ENCODE assay signal across 27 cellular contexts in the genomic region with DNA sequence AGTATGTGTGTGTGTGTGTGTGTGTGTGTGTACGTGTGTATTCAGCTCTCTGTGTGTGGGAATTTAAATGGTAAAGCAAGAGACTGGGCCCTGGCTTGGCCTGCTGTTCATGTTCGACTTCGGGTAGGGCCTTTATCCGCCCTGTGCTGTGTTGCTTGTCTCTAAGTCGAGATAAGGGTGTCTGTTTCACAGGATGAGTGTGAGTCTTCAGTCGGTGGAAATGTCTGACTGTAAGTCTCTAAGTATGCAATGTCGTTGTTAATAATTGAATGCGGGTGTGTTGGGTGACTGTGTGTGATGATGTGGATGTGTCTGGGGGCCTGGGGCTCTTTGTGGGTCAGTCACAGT. TPM values are rescaled to one million over a fixed set of nuclear protein-coding genes. Genes with fewer than 3 reads are reported as not detected.
DNase-seq lines count a peak whose midpoint lies in the region; ATAC-seq, FAIRE-seq and TF ChIP-seq lines count a peak whose summit lies in the region.
"Had no signal": no experiment of that assay in that cellular context is flagged by ENCODE, and none has a peak within 500 bp of the region (broad histone marks: within the 10 kb centered on the region; RNA-seq: fewer than 3 reads in every experiment).

No MANE protein-coding gene starts in this region.

- no peak overlapping the region for H3K27ac ChIP-seq in HUES6 (ENCODE audit: low read depth, low read length)
- no peak overlapping the region for H3K27ac ChIP-seq in GM12878 (ENCODE audit: control insufficient read depth, insufficient read depth)
- no peak overlapping the region for H3K27ac ChIP-seq in iPS-20b (ENCODE audit: low read length)
- H3K27ac ChIP-seq in smooth muscle cell (ENCODE audit: low read depth), result no peak overlapping the region
- H3K27ac ChIP-seq: C4-2B, coronary artery, esophagus muscularis mucosa, foreskin keratinocyte, heart left ventricle, HL-60, left ventricle myocardium inferior, Peyer's patch, transverse colon had no signal

- H3K4me2 ChIP-seq in GM12878 (ENCODE audit: control insufficient read depth, insufficient read depth), result no peak overlapping the region
- H3K4me2 ChIP-seq in smooth muscle cell, result no peak overlapping the region

- intact Hi-C loops in GM12878 (cut with micrococcal nuclease; ENCODE audit: unreplicated experiment) (no loop called here), sciatic nerve (cut with DNase I) (no loop called here)

- in situ Hi-C loops in GM12878 (cut with MboI), result no loop called here

- TF ChIP-seq POLR2A in GM12878 (IDR thresholded peaks at IDR 0.05; ENCODE audit: low read depth, low read length), result no peak

- no peak for DNase-seq in GM12878 (ENCODE audit: low read depth, low spot score)
- peak; percentile 6 for DNase-seq in sciatic nerve (ENCODE audit: low spot score)
- DNase-seq in GM19239 (ENCODE audit: insufficient read length, low spot score), result no peak
- DNase-seq in smooth muscle cell (lab: John Stamatoyannopoulos, UW; ENCODE audit: unreplicated experiment), result no peak
- DNase-seq: activated CD4-positive, alpha-beta memory T cell treated with anti-CD3 and anti-CD28 coated beads, Interleukin-2, amount 10 ng/mL, durations not matched to agents 7 days and 5 days; activated CD4-positive, alpha-beta T cell treated with anti-CD3 and anti-CD28 coated beads for 1 hour; anterior cingulate cortex; DND-41; effector memory CD8-positive, alpha-beta T cell; foreskin keratinocyte; heart left ventricle; left ventricle myocardium inferior; midbrain; NCI-H1092; NCI-H1694 treated with DMSO at 0.1 percent for 48 hours; NCI-H524 treated with DMSO at 0.1 percent for 48 hours; SIG-M5; transverse colon had no signal

- no peaks in the 10 kb centered on the region for H3K79me2 ChIP-seq in GM12878 (ENCODE audit: control insufficient read depth, insufficient read depth, low read length)
- H3K79me2 ChIP-seq in smooth muscle cell (ENCODE audit: low read depth), result no peaks in the 10 kb centered on the region

- CTCF ChIA-PET in GM12878 (lab: Yijun Ruan, JAX), result interaction anchor here (1.1 to 2.9 kb wide), 7 partner anchors 9 to 88 kb away, joined by 3 to 15 read pairs (median 4); partner anchors contain the start of gene HIF1AN

- TF ChIP-seq RAD21 in GM12878 (IDR thresholded peaks at IDR 0.05; ENCODE audit: insufficient read depth, low read depth, low read length), result no peak

- POLR2A ChIA-PET in GM12878 (lab: Charles Lee), result no interaction called here

- ATAC-seq in GM12878 (no peak), sciatic nerve (no peak), esophagus mucosa (no peak)
- ATAC-seq: effector memory CD8-positive, alpha-beta T cell; foreskin keratinocyte; heart left ventricle; naive thymus-derived CD8-positive, alpha-beta T cell had no signal

- H3K4me3 ChIP-seq in HUES6 (ENCODE audit: low read depth, low read length), result peak overlapping the region; percentile 76
- H3K4me3 ChIP-seq in GM12878, result no peak overlapping the region
- H3K4me3 ChIP-seq in iPS-20b (ENCODE audit: low read length), result peak overlapping the region; percentile 68
- H3K4me3 ChIP-seq in smooth muscle cell, result no peak overlapping the region
- H3K4me3 ChIP-seq: coronary artery, esophagus muscularis mucosa, heart left ventricle, left ventricle myocardium inferior, Peyer's patch had no signal

- TF ChIP-seq EP300 in GM12878 (IDR thresholded peaks at IDR 0.05; ENCODE audit: borderline replicate concordance in 1 of 2, control insufficient read depth in 1 of 2, low read depth in 2 of 2, low read length in 2 of 2), result no peak

- H2AFZ ChIP-seq in GM12878 (ENCODE audit: control insufficient read depth, low read depth, low read length), result no peak overlapping the region
- no peak overlapping the region for H2AFZ ChIP-seq in smooth muscle cell (ENCODE audit: low read depth)

- H4K20me1 ChIP-seq in GM12878 (ENCODE audit: control insufficient read depth, insufficient read depth) (no peaks in the 10 kb centered on the region), smooth muscle cell (ENCODE audit: low read depth) (no peaks in the 10 kb centered on the region)

- H3K9me3 ChIP-seq in HUES6 (ENCODE audit: control insufficient read depth, insufficient read depth, low read depth, low read length), result no peaks in the 10 kb centered on the region
- no peaks in the 10 kb centered on the region for H3K9me3 ChIP-seq in GM12878 (replicated peaks; ENCODE audit: control insufficient read depth, insufficient read depth, low read length)
- H3K9me3 ChIP-seq in iPS-20b (ENCODE audit: insufficient read depth, low read depth, low read length), result no peaks in the 10 kb centered on the region
- H3K9me3 ChIP-seq in smooth muscle cell (replicated peaks; ENCODE audit: low read depth), result no peaks in the 10 kb centered on the region
- H3K9me3 ChIP-seq: esophagus muscularis mucosa, heart left ventricle, left ventricle myocardium inferior, Peyer's patch, transverse colon had no signal

- BruUV-seq in GM12878 (replicated peaks; lab: Mats Ljungman, UMichigan), result no TSS peak

- SMC1A ChIA-PET in GM12878 (lab: Charles Lee; ENCODE audit: uncharacterized antibody, unreplicated experiment), result interaction anchor here (1.0 kb wide), 1 partner anchor 308 kb away, joined by 3 read pairs; no protein-coding TSS in a partner anchor

- H3K4me1 ChIP-seq in HUES6 (ENCODE audit: control insufficient read depth, insufficient read depth, low read length) (peaks cover 8% of the 10 kb centered on the region; the same call in 1 of the 2 replicates), GM12878 (ENCODE audit: control insufficient read depth, insufficient read depth, low read length) (no peaks in the 10 kb centered on the region), iPS-20b (ENCODE audit: insufficient read depth, low read length) (no peaks in the 10 kb centered on the region), smooth muscle cell (ENCODE audit: low read depth) (no peaks in the 10 kb centered on the region)
- H3K4me1 ChIP-seq: esophagus muscularis mucosa, foreskin keratinocyte, heart left ventricle, left ventricle myocardium inferior, Peyer's patch, transverse colon had no signal

- H3K36me3 ChIP-seq in HUES6 (ENCODE audit: control insufficient read depth, insufficient read depth, low read length) (no peaks in the 10 kb centered on the region), GM12878 (ENCODE audit: control insufficient read depth in 2 of 2, insufficient read depth in 2 of 2, low read length in 1 of 2) (no peaks in the 10 kb centered on the region), iPS-20b (ENCODE audit: insufficient read depth, low read depth, low read length) (no peaks in the 10 kb centered on the region), smooth muscle cell (ENCODE audit: low read depth) (no peaks in the 10 kb centered on the region)
- H3K36me3 ChIP-seq: esophagus muscularis mucosa, heart left ventricle, left ventricle myocardium inferior, Peyer's patch, transverse colon had no signal

- no peak for TF ChIP-seq CTCF in GM12878 (IDR thresholded peaks at IDR 0.05 in 2 of 3, conservative IDR thresholded peaks at IDR 0.05 in 1 of 3; ENCODE audit: control insufficient read depth in 2 of 3, extremely low read depth in 1 of 3, insufficient read depth in 1 of 3, low read depth in 3 of 3, low read length in 3 of 3)
- TF ChIP-seq CTCF in smooth muscle cell (IDR thresholded peaks at IDR 0.05; ENCODE audit: borderline replicate concordance, insufficient read depth, poor library complexity, severe bottlenecking), result no peak

- RAD21 ChIA-PET in GM12878 (lab: Charles Lee; ENCODE audit: unreplicated experiment), result interaction anchor here (1.3 kb wide), 1 partner anchor 173 kb away, joined by 4 read pairs; no protein-coding TSS in a partner anchor

- FAIRE-seq in GM12878 (lab: Jason Lieb, UNC), result no peak
- no peak for FAIRE-seq in GM19239 (lab: Jason Lieb, UNC)

- H3K27me3 ChIP-seq in HUES6 (ENCODE audit: control insufficient read depth, insufficient read depth, low read length), result peaks cover 62% of the 10 kb centered on the region
- H3K27me3 ChIP-seq in GM12878 (replicated peaks in 1 of 2; ENCODE audit: control insufficient read depth in 2 of 2, insufficient read depth in 2 of 2, low read length in 1 of 2), result peaks cover 7% of the 10 kb centered on the region in 2 experiments; a peak in 2 of 4 replicates
- H3K27me3 ChIP-seq in iPS-20b (ENCODE audit: insufficient read depth, low read length), result peaks cover 50% of the 10 kb centered on the region
- peaks cover 70% of the 10 kb centered on the region for H3K27me3 ChIP-seq in smooth muscle cell (ENCODE audit: low read depth)
- H3K27me3 ChIP-seq: Peyer's patch had no signal

- H3K9ac ChIP-seq in HUES6 (ENCODE audit: low read length), result peak overlapping the region; percentile 66
- H3K9ac ChIP-seq in GM12878 (ENCODE audit: control insufficient read depth, insufficient read depth, low read length), result no peak overlapping the region
- H3K9ac ChIP-seq in iPS-20b (ENCODE audit: low read depth, low read length), result peak overlapping the region; percentile 47; the same call in 1 of the 2 replicates
- no peak overlapping the region for H3K9ac ChIP-seq in smooth muscle cell (ENCODE audit: low read depth)

- no peaks in the 10 kb centered on the region for H3F3A ChIP-seq in smooth muscle cell (ENCODE audit: low read depth)

- WGBS in GM12878 (ENCODE audit: insufficient coverage, insufficient replicate concordance, low lambda C conversion rate, missing lambda C conversion rate), result 32% methylated on average over 8 of the region's 8 CpGs
- 34% methylated on average over 8 of the region's 8 CpGs for WGBS in smooth muscle cell (ENCODE audit: low lambda C conversion rate)

RNA-seq across cellular contexts. Expression of gene HIF1AN, which starts 34.7 kb away (rescaled TPM):
- 50.6 and 53.4 TPM in 2 replicates for total RNA-seq in GM12878 (2013; cell fraction: nucleolus; rRNA removed)
- total RNA-seq in GM12878 (2014; rRNA removed) (5.5 and 6.2 TPM in 2 replicates), GM12878 (2014; rRNA removed; fragmentation: Illumina TruSeq; extraction: Trizol) (14.1 and 14.8 TPM in 2 replicates), GM12878 (2021) (32.2 TPM in 2 replicates), sciatic nerve (34.2 TPM), esophagus mucosa (24.5 TPM), smooth muscle cell (12.4 and 22.7 TPM in 2 replicates)
- polyA plus RNA-seq in GM12878 (2011; ENCODE audit: low read depth), result 17.2 TPM
- polyA plus RNA-seq in GM12878 (2011; rRNA removed) (15.5 and 22.4 TPM in 2 replicates), GM12878 (2014; fragmentation: Illumina TruSeq; extraction: Trizol) (15.9 and 19.7 TPM in 2 replicates), GM12878 (2014; fragmentation: Nextera tagmentation; extraction: Ambion mirVana) (1 to 10 TPM; 1.9 to 2.2 TPM), GM12878 (2014; rRNA removed) (10.6 and 14.5 TPM in 2 replicates), GM12878 (2016; fragmentation: Nextera tagmentation; extraction: Ambion mirVana) (10 to 100 TPM; 35.7 to 37.2 TPM), smooth muscle cell (28.1 and 31.6 TPM in 2 replicates)
- polyA plus RNA-seq in GM12878 (2011; cell fraction: cytosol; rRNA removed), result 9.2 and 11.1 TPM in 2 replicates
- polyA plus RNA-seq in GM12878 (2011; cell fraction: nucleus; rRNA removed), result 17.7 and 19.6 TPM in 2 replicates
- 16.6 and 20.0 TPM in 2 replicates for polyA plus RNA-seq in GM12878 (2012)
- polyA minus RNA-seq in GM12878 (2011; rRNA and poly(A)+ RNA removed), result 19.2 and 22.6 TPM in 2 replicates
- polyA minus RNA-seq in GM12878 (2011; cell fraction: cytosol; rRNA and poly(A)+ RNA removed), result 4.4 and 5.3 TPM in 2 replicates
- 10.2 and 13.8 TPM in 2 replicates for polyA minus RNA-seq in GM12878 (2011; cell fraction: nucleus; rRNA and poly(A)+ RNA removed)

RNA-seq across cellular contexts. Expression of gene NDUFB8, which starts 40.8 kb away (rescaled TPM):
- 199 and 220 TPM in 2 replicates for total RNA-seq in GM12878 (2013; cell fraction: nucleolus; rRNA removed)
- total RNA-seq in GM12878 (2014; rRNA removed) (344 and 365 TPM in 2 replicates), GM12878 (2014; rRNA removed; fragmentation: Illumina TruSeq; extraction: Trizol) (230 and 249 TPM in 2 replicates), GM12878 (2021) (203 and 211 TPM in 2 replicates), sciatic nerve (123 TPM), esophagus mucosa (144 TPM), smooth muscle cell (121 and 128 TPM in 2 replicates)
- polyA plus RNA-seq in GM12878 (2011; ENCODE audit: low read depth), result 158 TPM
- polyA plus RNA-seq in GM12878 (2011; rRNA removed) (214 and 287 TPM in 2 replicates), GM12878 (2014; fragmentation: Illumina TruSeq; extraction: Trizol) (169 and 180 TPM in 2 replicates), GM12878 (2014; fragmentation: Nextera tagmentation; extraction: Ambion mirVana) (100 to 1,000 TPM; 475 to 572 TPM), GM12878 (2014; rRNA removed) (421 and 443 TPM in 2 replicates), GM12878 (2016; fragmentation: Nextera tagmentation; extraction: Ambion mirVana) (100 to 1,000 TPM; 500 to 536 TPM), smooth muscle cell (400 and 430 TPM in 2 replicates)
- 488 and 543 TPM in 2 replicates for polyA plus RNA-seq in GM12878 (2011; cell fraction: cytosol; rRNA removed)
- polyA plus RNA-seq in GM12878 (2011; cell fraction: nucleus; rRNA removed), result 213 and 224 TPM in 2 replicates
- 197 and 205 TPM in 2 replicates for polyA plus RNA-seq in GM12878 (2012)
- polyA minus RNA-seq in GM12878 (2011; rRNA and poly(A)+ RNA removed), result 192 and 275 TPM in 2 replicates
- polyA minus RNA-seq in GM12878 (2011; cell fraction: cytosol; rRNA and poly(A)+ RNA removed), result 39.2 and 52.5 TPM in 2 replicates
- 64.2 and 80.5 TPM in 2 replicates for polyA minus RNA-seq in GM12878 (2011; cell fraction: nucleus; rRNA and poly(A)+ RNA removed)

RNA-seq across cellular contexts. Expression of gene SEC31B, which starts 50.8 kb away (rescaled TPM):
- 118 and 120 TPM in 2 replicates for total RNA-seq in GM12878 (2013; cell fraction: nucleolus; rRNA removed)
- total RNA-seq in GM12878 (2014; rRNA removed) (5.8 and 6.6 TPM in 2 replicates), GM12878 (2014; rRNA removed; fragmentation: Illumina TruSeq; extraction: Trizol) (3.9 and 4.4 TPM in 2 replicates), GM12878 (2021) (10.6 and 12.4 TPM in 2 replicates), sciatic nerve (20.6 TPM), esophagus mucosa (3.2 TPM), smooth muscle cell (2.3 and 4.5 TPM in 2 replicates)
- 14.6 TPM for polyA plus RNA-seq in GM12878 (2011; ENCODE audit: low read depth)
- polyA plus RNA-seq in GM12878 (2011; rRNA removed) (21.2 and 24.3 TPM in 2 replicates), GM12878 (2014; fragmentation: Illumina TruSeq; extraction: Trizol) (10.9 and 13.6 TPM in 2 replicates), GM12878 (2014; fragmentation: Nextera tagmentation; extraction: Ambion mirVana) (1 to 10 TPM; 3.4 to 5.8 TPM), GM12878 (2014; rRNA removed) (13.2 and 13.4 TPM in 2 replicates), GM12878 (2016; fragmentation: Nextera tagmentation; extraction: Ambion mirVana) (10 to 100 TPM in 1 of 2 experiments, 1 to 10 TPM in 1; 9.2 to 11.0 TPM), smooth muscle cell (6.3 and 8.5 TPM in 2 replicates)
- polyA plus RNA-seq in GM12878 (2011; cell fraction: cytosol; rRNA removed), result 11.2 and 13.9 TPM in 2 replicates
- 185 and 225 TPM in 2 replicates for polyA plus RNA-seq in GM12878 (2011; cell fraction: nucleus; rRNA removed)
- 18.3 and 19.6 TPM in 2 replicates for polyA plus RNA-seq in GM12878 (2012)
- polyA minus RNA-seq in GM12878 (2011; rRNA and poly(A)+ RNA removed), result 12.7 and 14.6 TPM in 2 replicates
- polyA minus RNA-seq in GM12878 (2011; cell fraction: cytosol; rRNA and poly(A)+ RNA removed), result 0.53 and 1.8 TPM in 2 replicates
- polyA minus RNA-seq in GM12878 (2011; cell fraction: nucleus; rRNA and poly(A)+ RNA removed), result 27.7 and 36.7 TPM in 2 replicates

Comparison
In these comparisons a context has a peak if more than half of its experiments do, and no peak if none do; other contexts are left out.
1. H3K4me3 ChIP-seq: peak in HUES6 (single experiment) and iPS-20b (single experiment); none in GM12878 (single experiment) and smooth muscle cell (single experiment).
2. H3K9ac ChIP-seq: peak in HUES6 (single experiment) and iPS-20b (single experiment); none in GM12878 (single experiment) and smooth muscle cell (single experiment).